17 cellular contexts compared by ENCODE assay signal in the genomic region with DNA sequence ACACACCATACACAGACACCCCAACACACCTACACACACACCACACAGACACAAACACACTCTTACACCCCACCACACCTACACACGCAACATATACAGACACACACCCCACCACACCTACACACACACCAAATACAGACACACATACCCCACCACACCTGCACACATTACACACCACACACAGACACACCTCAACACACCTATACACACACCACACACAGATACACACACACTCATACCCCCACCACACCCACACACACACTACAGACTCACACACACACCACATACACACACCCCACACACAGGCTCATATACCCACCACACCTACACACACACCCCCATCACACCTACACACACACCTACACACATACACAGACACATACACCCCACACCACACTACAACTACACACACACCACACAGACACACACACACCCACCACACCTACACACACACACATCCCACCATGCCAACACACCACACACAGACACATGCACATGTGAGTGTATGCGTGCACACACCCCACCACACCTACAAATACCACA.
"Had no signal": no experiment of that assay in that cellular context is flagged by ENCODE, and none has a peak within 500 bp of the region (broad histone marks: within the 10 kb centered on the region; RNA-seq: fewer than 3 reads in every experiment).

No MANE protein-coding gene starts in this region.

- H3K27ac ChIP-seq: ascending aorta, cardiac muscle cell, gastrocnemius medialis, left lung, thyroid gland, uterus had no signal

- H3K27me3 Mint-ChIP-seq: activated CD4-positive, alpha-beta memory T cell treated with anti-CD3 and anti-CD28 coated beads, Interleukin-2, amount 10 ng/mL, durations not matched to agents 7 days and 5 days; activated naive CD8-positive, alpha-beta T cell treated with anti-CD3 and anti-CD28 coated beads, Interleukin-2, amount 50 U/mL, for 24 hours had no signal

- H3K9me3 Mint-ChIP-seq: activated CD4-positive, alpha-beta memory T cell treated with anti-CD3 and anti-CD28 coated beads, Interleukin-2, amount 10 ng/mL, durations not matched to agents 7 days and 5 days; activated naive CD8-positive, alpha-beta T cell treated with anti-CD3 and anti-CD28 coated beads, Interleukin-2, amount 50 U/mL, for 24 hours had no signal

- FAIRE-seq: colon had no signal

- H3K4me3 Mint-ChIP-seq: activated CD4-positive, alpha-beta memory T cell treated with anti-CD3 and anti-CD28 coated beads, Interleukin-2, amount 10 ng/mL, durations not matched to agents 7 days and 5 days; activated naive CD8-positive, alpha-beta T cell treated with anti-CD3 and anti-CD28 coated beads, Interleukin-2, amount 50 U/mL, for 24 hours had no signal

- H3K4me3 ChIP-seq: ascending aorta, cardiac muscle cell, gastrocnemius medialis, left lung, thyroid gland, uterus had no signal

- H3K4me1 ChIP-seq: ascending aorta, gastrocnemius medialis, left lung, uterus had no signal

- H3K27me3 ChIP-seq: ascending aorta, cardiac muscle cell, gastrocnemius medialis, left lung, thyroid gland, uterus had no signal

- H3K9me3 ChIP-seq: ascending aorta, gastrocnemius medialis, left lung, thyroid gland, uterus had no signal

- DNase-seq: activated CD4-positive, alpha-beta memory T cell treated with anti-CD3 and anti-CD28 coated beads, Interleukin-2, amount 10 ng/mL, durations not matched to agents 7 days and 5 days; activated CD4-positive, alpha-beta T cell treated with anti-CD3 and anti-CD28 coated beads for 1 hour; activated naive CD8-positive, alpha-beta T cell treated with anti-CD3 and anti-CD28 coated beads, Interleukin-2, amount 50 U/mL, for 24 hours; activated T-cell treated with anti-CD3 and anti-CD28 coated beads, Interleukin-2, amount 50 U/mL, for 48 hours; gastrocnemius medialis; islet precursor cell; left lung; mesendoderm; retina; stimulated activated CD4-positive, alpha-beta T cell treated with anti-CD3 and anti-CD28 coated beads, Interleukin-15, amount 100 ng/mL, for 24 hours; stimulated activated CD4-positive, alpha-beta T cell treated with anti-CD3 and anti-CD28 coated beads, Interleukin-4, amount 100 ng/mL, for 4 hours; T-helper 9 cell; thyroid gland; uterus had no signal

- H3K36me3 ChIP-seq: thyroid gland, uterus had no signal

- ATAC-seq: activated naive CD8-positive, alpha-beta T cell treated with anti-CD3 and anti-CD28 coated beads, Interleukin-2, amount 50 U/mL, for 24 hours; gastrocnemius medialis; left lung had no signal

- H3K27ac Mint-ChIP-seq: activated CD4-positive, alpha-beta memory T cell treated with anti-CD3 and anti-CD28 coated beads, Interleukin-2, amount 10 ng/mL, durations not matched to agents 7 days and 5 days; activated naive CD8-positive, alpha-beta T cell treated with anti-CD3 and anti-CD28 coated beads, Interleukin-2, amount 50 U/mL, for 24 hours had no signal
